8 cellular contexts compared by ENCODE assay signal in genomic region chr4:19722404-19722803, GRCh38.
"Had no signal": no experiment of that assay in that cellular context is flagged by ENCODE, and none has a peak within 500 bp of the region (broad histone marks: within the 10 kb centered on the region; RNA-seq: fewer than 3 reads in every experiment).

No MANE protein-coding gene starts in this region.

- H3K36me3 ChIP-seq: HAP-1 had no signal

- H3K9ac ChIP-seq: GM23248 had no signal

- H3K27ac Mint-ChIP-seq: HFFc6 had no signal

- H3K4me3 ChIP-seq: GM23248, HAP-1, K562 had no signal

- H2AFZ ChIP-seq: GM23248 had no signal

- ATAC-seq: HCT116, K562 had no signal

- H3K4me1 ChIP-seq: HAP-1 had no signal

- H3K9me3 ChIP-seq: HAP-1 had no signal

- H3K9me3 Mint-ChIP-seq: HFFc6 had no signal

- H3K27ac ChIP-seq: GM23248 had no signal

- DNase-seq: GM23248, GOT3, H7, HFFc6, IMR-90 had no signal

- H3K4me3 Mint-ChIP-seq: HFFc6 had no signal
